Comparison of ENCODE assay signal across 8 cellular contexts in the genomic region with DNA sequence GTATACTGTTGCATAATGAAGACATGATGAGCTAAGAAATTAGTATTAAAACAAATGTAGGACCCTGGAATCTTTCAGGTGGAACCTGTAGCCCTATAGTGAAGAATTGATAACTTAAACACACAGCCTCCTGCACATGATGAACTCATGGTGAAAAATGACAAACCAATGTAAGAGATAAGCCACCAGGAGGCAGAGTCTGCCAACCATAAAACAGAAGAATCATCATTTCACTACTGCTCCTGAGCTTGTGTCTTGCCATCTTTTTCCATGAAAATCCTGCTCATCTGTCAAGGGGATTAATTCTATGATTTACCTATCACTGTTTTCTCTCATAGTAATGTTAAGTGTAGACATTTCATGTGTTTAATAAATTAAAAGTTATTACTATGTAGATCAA.
DNase-seq lines count a peak whose midpoint lies in the region; TF ChIP-seq lines count a peak whose summit lies in the region.

No MANE protein-coding gene starts in this region.

- peak; percentile 18 for TF ChIP-seq CTCF in AG09309 (IDR thresholded peaks at IDR 0.05; ENCODE audit: control insufficient read depth, insufficient read depth, low read depth, low read length, missing control alignments)
- TF ChIP-seq CTCF in astrocyte of the cerebellum (IDR thresholded peaks at IDR 0.05; ENCODE audit: low read depth, low read length, missing control alignments): peak; percentile 53
- peak; percentile 38 for TF ChIP-seq CTCF in liver (IDR thresholded peaks at IDR 0.05; ENCODE audit: low read depth, low read length, missing input control)
- no peak for TF ChIP-seq CTCF in GM20000 (IDR thresholded peaks at IDR 0.05; ENCODE audit: extremely low read depth, missing control alignments)

- H3K9ac ChIP-seq in liver (ENCODE audit: low read depth in 1 of 2, low read length in 2 of 2): no peak overlapping the region

- H3K4me1 ChIP-seq in liver (ENCODE audit: control insufficient read depth in 4 of 4, insufficient read depth in 4 of 4, low read length in 3 of 4): peaks cover 0 to 12% (median 0%) of the 10 kb centered on the region in 4 donors

- H3K4me3 ChIP-seq in AG09309 (ENCODE audit: control insufficient read depth, low read depth, low read length) (no peak overlapping the region), astrocyte of the cerebellum (ENCODE audit: low read depth, low read length) (no peak overlapping the region), liver (ENCODE audit: low read depth in 1 of 3, low read length in 3 of 3) (no peak overlapping the region)
- no peak overlapping the region for H3K4me3 ChIP-seq in Jurkat, Clone E6-1 (ENCODE audit: low read length)

- no peaks in the 10 kb centered on the region for H3K36me3 ChIP-seq in liver (ENCODE audit: control insufficient read depth in 4 of 4, insufficient read depth in 3 of 4, low read depth in 1 of 4, low read length in 3 of 4)

- DNase-seq in AG09309 (ENCODE audit: low read depth): no peak
- DNase-seq in Jurkat, Clone E6-1 (ENCODE audit: low read depth, low spot score): peak; percentile 8
- DNase-seq in astrocyte of the cerebellum (ENCODE audit: low read depth): peak; percentile 5
- no peak for DNase-seq in GM19238 (ENCODE audit: insufficient read length, low spot score)
- no peak for DNase-seq in NCI-H1694 (lab: John Stamatoyannopoulos, UW)
- DNase-seq in GM20000 (ENCODE audit: low spot score): no peak
- DNase-seq in cerebellar nuclear complex (lab: John Stamatoyannopoulos, UW): no peak

- no peaks in the 10 kb centered on the region for H3K9me3 ChIP-seq in liver (ENCODE audit: control insufficient read depth in 4 of 4, low read length in 3 of 4)

- in situ Hi-C loops in astrocyte of the cerebellum (cut with HindIII; ENCODE audit: low sequenced_read_pairs): no loop called here

- peak; percentile 73 to 83 for TF ChIP-seq RAD21 in liver (IDR thresholded peaks at IDR 0.05)

- no peak overlapping the region for H3K27ac ChIP-seq in liver (ENCODE audit: low read depth in 1 of 2, low read length in 2 of 2)

- H3K27me3 ChIP-seq in liver (ENCODE audit: control insufficient read depth in 4 of 4, insufficient read depth in 4 of 4, low read length in 3 of 4): no peaks in the 10 kb centered on the region

TF ChIP-seq in liver, 16 proteins besides CTCF, POLR2A, EP300 and RAD21:
- TF ChIP-seq FOXA1 (IDR thresholded peaks at IDR 0.05) (no peak), FOXA2 (IDR thresholded peaks at IDR 0.05) (no peak), HNF4G (IDR thresholded peaks at IDR 0.05) (no peak), TAF1 (conservative IDR thresholded peaks at IDR 0.05) (no peak), EGR1 (IDR thresholded peaks at IDR 0.05; ENCODE audit: low read depth in 2 of 2) (no peak), NR2F2 (IDR thresholded peaks at IDR 0.05) (no peak), GABPA (IDR thresholded peaks at IDR 0.05 in 1 of 2, conservative IDR thresholded peaks at IDR 0.05 in 1 of 2) (no peak), RXRA (IDR thresholded peaks at IDR 0.05) (no peak), JUND (IDR thresholded peaks at IDR 0.05) (no peak), HNF4A (conservative IDR thresholded peaks at IDR 0.05) (no peak)
- TF ChIP-seq, protein P1, sequence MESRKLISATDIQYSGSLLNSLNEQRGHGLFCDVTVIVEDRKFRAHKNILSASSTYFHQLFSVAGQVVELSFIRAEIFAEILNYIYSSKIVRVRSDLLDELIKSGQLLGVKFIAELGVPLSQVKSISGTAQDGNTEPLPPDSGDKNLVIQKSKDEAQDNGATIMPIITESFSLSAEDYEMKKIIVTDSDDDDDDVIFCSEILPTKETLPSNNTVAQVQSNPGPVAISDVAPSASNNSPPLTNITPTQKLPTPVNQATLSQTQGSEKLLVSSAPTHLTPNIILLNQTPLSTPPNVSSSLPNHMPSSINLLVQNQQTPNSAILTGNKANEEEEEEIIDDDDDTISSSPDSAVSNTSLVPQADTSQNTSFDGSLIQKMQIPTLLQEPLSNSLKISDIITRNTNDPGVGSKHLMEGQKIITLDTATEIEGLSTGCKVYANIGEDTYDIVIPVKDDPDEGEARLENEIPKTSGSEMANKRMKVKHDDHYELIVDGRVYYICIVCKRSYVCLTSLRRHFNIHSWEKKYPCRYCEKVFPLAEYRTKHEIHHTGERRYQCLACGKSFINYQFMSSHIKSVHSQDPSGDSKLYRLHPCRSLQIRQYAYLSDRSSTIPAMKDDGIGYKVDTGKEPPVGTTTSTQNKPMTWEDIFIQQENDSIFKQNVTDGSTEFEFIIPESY (IDR thresholded peaks at IDR 0.05): no peak
- TF ChIP-seq, protein P2, sequence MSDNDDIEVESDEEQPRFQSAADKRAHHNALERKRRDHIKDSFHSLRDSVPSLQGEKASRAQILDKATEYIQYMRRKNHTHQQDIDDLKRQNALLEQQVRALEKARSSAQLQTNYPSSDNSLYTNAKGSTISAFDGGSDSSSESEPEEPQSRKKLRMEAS (IDR thresholded peaks at IDR 0.05): no peak
- TF ChIP-seq, protein P3, sequence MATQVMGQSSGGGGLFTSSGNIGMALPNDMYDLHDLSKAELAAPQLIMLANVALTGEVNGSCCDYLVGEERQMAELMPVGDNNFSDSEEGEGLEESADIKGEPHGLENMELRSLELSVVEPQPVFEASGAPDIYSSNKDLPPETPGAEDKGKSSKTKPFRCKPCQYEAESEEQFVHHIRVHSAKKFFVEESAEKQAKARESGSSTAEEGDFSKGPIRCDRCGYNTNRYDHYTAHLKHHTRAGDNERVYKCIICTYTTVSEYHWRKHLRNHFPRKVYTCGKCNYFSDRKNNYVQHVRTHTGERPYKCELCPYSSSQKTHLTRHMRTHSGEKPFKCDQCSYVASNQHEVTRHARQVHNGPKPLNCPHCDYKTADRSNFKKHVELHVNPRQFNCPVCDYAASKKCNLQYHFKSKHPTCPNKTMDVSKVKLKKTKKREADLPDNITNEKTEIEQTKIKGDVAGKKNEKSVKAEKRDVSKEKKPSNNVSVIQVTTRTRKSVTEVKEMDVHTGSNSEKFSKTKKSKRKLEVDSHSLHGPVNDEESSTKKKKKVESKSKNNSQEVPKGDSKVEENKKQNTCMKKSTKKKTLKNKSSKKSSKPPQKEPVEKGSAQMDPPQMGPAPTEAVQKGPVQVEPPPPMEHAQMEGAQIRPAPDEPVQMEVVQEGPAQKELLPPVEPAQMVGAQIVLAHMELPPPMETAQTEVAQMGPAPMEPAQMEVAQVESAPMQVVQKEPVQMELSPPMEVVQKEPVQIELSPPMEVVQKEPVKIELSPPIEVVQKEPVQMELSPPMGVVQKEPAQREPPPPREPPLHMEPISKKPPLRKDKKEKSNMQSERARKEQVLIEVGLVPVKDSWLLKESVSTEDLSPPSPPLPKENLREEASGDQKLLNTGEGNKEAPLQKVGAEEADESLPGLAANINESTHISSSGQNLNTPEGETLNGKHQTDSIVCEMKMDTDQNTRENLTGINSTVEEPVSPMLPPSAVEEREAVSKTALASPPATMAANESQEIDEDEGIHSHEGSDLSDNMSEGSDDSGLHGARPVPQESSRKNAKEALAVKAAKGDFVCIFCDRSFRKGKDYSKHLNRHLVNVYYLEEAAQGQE (IDR thresholded peaks at IDR 0.05): no peak
TF ChIP-seq in liver: peak in this region for 0.

Comparison
In these comparisons a context has a peak if more than half of its experiments do, and no peak if none do; other contexts are left out.
1. DNase-seq: peak in Jurkat, Clone E6-1 (single experiment) and astrocyte of the cerebellum (single experiment); none in AG09309 (single experiment), GM19238 (single experiment), NCI-H1694 (single experiment), GM20000 (single experiment) and cerebellar nuclear complex (0 of 2).